ENCODE assay signal across 8 cellular contexts in genomic region chr12:95942532-95943230, GRCh38. TPM values are rescaled to one million over a fixed set of nuclear protein-coding genes. Genes with fewer than 3 reads are reported as not detected.
DNase-seq lines count a peak whose midpoint lies in the region; ATAC-seq and FAIRE-seq lines count a peak whose summit lies in the region.

CCDC38 (minus strand) TSS chr12:95942614; CDS start chr12:95936509, 6,105 bp downstream.

- DNase-seq in DMS53 treated with DMSO at 0.1 percent for 48 hours (lab: John Stamatoyannopoulos, UW; ENCODE audit: unreplicated experiment) (peak; percentile 64), RCC 7860 (ENCODE audit: low spot score) (peak; percentile 28), activated T-helper 1 cell treated with Interleukin-2 at 50 U/mL for 16 hours (ENCODE audit: low read depth) (peak; percentile 69), fibroblast of peridontal ligament (ENCODE audit: extremely low read depth) (peak; percentile 67)
- DNase-seq in natural killer cell treated with Interleukin-12 subunit alpha and Interleukin-12 subunit beta and Interleukin-15 and Interleukin-18, amount 100 ng/mL, for 72 hours (ENCODE audit: low spot score): peak; percentile 88
- DNase-seq in stimulated activated naive CD8-positive, alpha-beta T cell treated with anti-CD3 and anti-CD28 coated beads, Interleukin-15, Interleukin-2, amounts not matched to agents 100 U/mL and 50 U/mL, for 24 hours: peak; percentile 85

- no peaks in the 10 kb centered on the region for H3K36me3 Mint-ChIP-seq in IgD-negative memory B cell
- no peaks in the 10 kb centered on the region for H3K36me3 Mint-ChIP-seq in natural killer cell treated with Interleukin-12 subunit alpha and Interleukin-12 subunit beta and Interleukin-15 and Interleukin-18, amount 100 ng/mL, for 72 hours

- H3K27ac Mint-ChIP-seq in IgD-negative memory B cell: peak within 1 kb of the TSS; percentile 83 to 98 (median 89)
- H3K27ac Mint-ChIP-seq in natural killer cell treated with Interleukin-12 subunit alpha and Interleukin-12 subunit beta and Interleukin-15 and Interleukin-18, amount 100 ng/mL, for 72 hours: peak within 1 kb of the TSS; percentile 73 to 85

- ATAC-seq in GM21717 (IDR thresholded peaks at IDR 0.05; ENCODE audit: unreplicated experiment): peak; percentile 99
- ATAC-seq in natural killer cell treated with Interleukin-12 subunit alpha and Interleukin-12 subunit beta and Interleukin-15 and Interleukin-18, amount 100 ng/mL, for 72 hours: peak; percentile 98
- peak; percentile 99 for ATAC-seq in stimulated activated naive CD8-positive, alpha-beta T cell treated with anti-CD3 and anti-CD28 coated beads, Interleukin-15, Interleukin-2, amounts not matched to agents 100 U/mL and 50 U/mL, for 24 hours

- peak within 1 kb of the TSS; percentile 92 to 99 (median 97) for H3K4me3 Mint-ChIP-seq in IgD-negative memory B cell
- H3K4me3 Mint-ChIP-seq in natural killer cell treated with Interleukin-12 subunit alpha and Interleukin-12 subunit beta and Interleukin-15 and Interleukin-18, amount 100 ng/mL, for 72 hours: peak within 1 kb of the TSS; percentile 95

- FAIRE-seq in RCC 7860 (lab: Jason Lieb, UNC): no peak

- no peaks in the 10 kb centered on the region for H3K27me3 Mint-ChIP-seq in IgD-negative memory B cell
- peaks cover 0 to 5% of the 10 kb centered on the region in 2 donors for H3K27me3 Mint-ChIP-seq in natural killer cell treated with Interleukin-12 subunit alpha and Interleukin-12 subunit beta and Interleukin-15 and Interleukin-18, amount 100 ng/mL, for 72 hours

- peaks cover 5 to 10% (median 9%) of the 10 kb centered on the region in 3 donors for H3K4me1 Mint-ChIP-seq in IgD-negative memory B cell
- H3K4me1 Mint-ChIP-seq in natural killer cell treated with Interleukin-12 subunit alpha and Interleukin-12 subunit beta and Interleukin-15 and Interleukin-18, amount 100 ng/mL, for 72 hours (ENCODE audit: low read depth in 2 of 2): peaks cover 6 to 9% of the 10 kb centered on the region in 2 donors

- H3K9me3 Mint-ChIP-seq in IgD-negative memory B cell: no peaks in the 10 kb centered on the region
- no peaks in the 10 kb centered on the region for H3K9me3 Mint-ChIP-seq in natural killer cell treated with Interleukin-12 subunit alpha and Interleukin-12 subunit beta and Interleukin-15 and Interleukin-18, amount 100 ng/mL, for 72 hours

RNA-seq across cellular contexts. Expression of gene CCDC38, which starts in this region (rescaled TPM):
- not detected for polyA plus RNA-seq in IgD-negative memory B cell
- under 1 TPM in 1 of 2 donors, not detected in 1; 0.33 TPM for total RNA-seq in natural killer cell treated with Interleukin-12 subunit alpha and Interleukin-12 subunit beta and Interleukin-15 and Interleukin-18, amount 100 ng/mL, for 72 hours

Comparison
In these comparisons a context has a peak if more than half of its experiments do, and no peak if none do; other contexts are left out.
1. Peak in every context shown above with its lines: DNase-seq and ATAC-seq.
2. Peak in DNase-seq and ATAC-seq in natural killer cell treated with Interleukin-12 subunit alpha and Interleukin-12 subunit beta and Interleukin-15 and Interleukin-18, amount 100 ng/mL, for 72 hours; RNA of the gene not detected or under 1 TPM.
3. DNase-seq: peak in every context shown above with its lines; median percentile 88 in natural killer cell treated with Interleukin-12 subunit alpha and Interleukin-12 subunit beta and Interleukin-15 and Interleukin-18, amount 100 ng/mL, for 72 hours; 85 in stimulated activated naive CD8-positive, alpha-beta T cell treated with anti-CD3 and anti-CD28 coated beads, Interleukin-15, Interleukin-2, amounts not matched to agents 100 U/mL and 50 U/mL, for 24 hours; 69 in activated T-helper 1 cell treated with Interleukin-2 at 50 U/mL for 16 hours; 67 in fibroblast of peridontal ligament; 64 in DMS53 treated with DMSO at 0.1 percent for 48 hours; 28 in RCC 7860.